In genomic region chr16:72092832-72093447, GRCh38 we compare ENCODE assay signal across 8 cellular contexts. TPM values are rescaled to one million over a fixed set of nuclear protein-coding genes. Genes with fewer than 3 reads are reported as not detected.
DNase-seq lines count a peak whose midpoint lies in the region; ATAC-seq lines count a peak whose summit lies in the region.

No MANE protein-coding gene starts in this region.

- H3K36me3 Mint-ChIP-seq in activated naive CD8-positive, alpha-beta T cell treated with anti-CD3 and anti-CD28 coated beads, Interleukin-2, amount 10 ng/mL, durations not matched to agents 7 days and 5 days = peaks cover 22% of the 10 kb centered on the region

- H3K36me3 ChIP-seq in rectal smooth muscle tissue (ENCODE audit: control insufficient read depth, insufficient read depth, low read length) = peaks cover 24% of the 10 kb centered on the region

- peak overlapping the region; percentile 57 for H3K9ac ChIP-seq in rectal smooth muscle tissue (ENCODE audit: low read length)

- peak overlapping the region; percentile 96 for H3K27ac Mint-ChIP-seq in activated naive CD8-positive, alpha-beta T cell treated with anti-CD3 and anti-CD28 coated beads, Interleukin-2, amount 10 ng/mL, durations not matched to agents 7 days and 5 days

- no peaks in the 10 kb centered on the region for H3K9me3 Mint-ChIP-seq in activated naive CD8-positive, alpha-beta T cell treated with anti-CD3 and anti-CD28 coated beads, Interleukin-2, amount 10 ng/mL, durations not matched to agents 7 days and 5 days

- intact Hi-C loops in left ventricle myocardium superior (cut with micrococcal nuclease) = no loop called here

- peak overlapping the region; percentile 88 for H3K27ac ChIP-seq in rectal smooth muscle tissue (ENCODE audit: low read depth, low read length)

- H3K4me1 ChIP-seq in rectal smooth muscle tissue (ENCODE audit: control insufficient read depth, insufficient read depth, low read length) = peaks cover 18% of the 10 kb centered on the region

- ATAC-seq in activated naive CD8-positive, alpha-beta T cell treated with anti-CD3 and anti-CD28 coated beads, Interleukin-2, amount 10 ng/mL, durations not matched to agents 7 days and 5 days (ENCODE audit: low read depth) = peak; percentile 25
- peak; percentile 52 for ATAC-seq in left ventricle myocardium superior
- ATAC-seq in HG03045 (IDR thresholded peaks at IDR 0.05; ENCODE audit: unreplicated experiment) = no peak

- POLR2A ChIA-PET in activated naive CD8-positive, alpha-beta T cell treated with anti-CD3 and anti-CD28 coated beads, Interleukin-2, amount 10 ng/mL, durations not matched to agents 7 days and 5 days (lab: Charles Lee) = interaction anchor here (0.7 to 2.1 kb wide), 6 partner anchors 10 to 528 kb away, joined by 3 to 8 read pairs (median 6); partner anchors contain the start of gene ATXN1L

- H3K27me3 Mint-ChIP-seq in activated naive CD8-positive, alpha-beta T cell treated with anti-CD3 and anti-CD28 coated beads, Interleukin-2, amount 10 ng/mL, durations not matched to agents 7 days and 5 days = no peaks in the 10 kb centered on the region

- peak overlapping the region; percentile 98 for H3K4me3 Mint-ChIP-seq in activated naive CD8-positive, alpha-beta T cell treated with anti-CD3 and anti-CD28 coated beads, Interleukin-2, amount 10 ng/mL, durations not matched to agents 7 days and 5 days

- no peaks in the 10 kb centered on the region for H3K27me3 ChIP-seq in rectal smooth muscle tissue (ENCODE audit: control insufficient read depth, insufficient read depth, low read length)

- peak overlapping the region; percentile 99 for H3K4me3 ChIP-seq in Jurkat, Clone E6-1 (ENCODE audit: low read length)
- peak overlapping the region; percentile 93 for H3K4me3 ChIP-seq in rectal smooth muscle tissue (ENCODE audit: low read length)

- DNase-seq in Daoy (ENCODE audit: low read depth) (peak; percentile 47), left ventricle myocardium superior (no peak), OCI-M2 (lab: John Stamatoyannopoulos, UW; ENCODE audit: unreplicated experiment) (no peak)
- no peak for DNase-seq in Jurkat, Clone E6-1 (ENCODE audit: low read depth, low spot score)
- DNase-seq in activated naive CD8-positive, alpha-beta T cell treated with anti-CD3 and anti-CD28 coated beads, Interleukin-2, amount 10 ng/mL, durations not matched to agents 7 days and 5 days = no peak
- DNase-seq in effector CD4-positive, alpha-beta T cell = no peak

- H3K4me1 Mint-ChIP-seq in activated naive CD8-positive, alpha-beta T cell treated with anti-CD3 and anti-CD28 coated beads, Interleukin-2, amount 10 ng/mL, durations not matched to agents 7 days and 5 days = peaks cover 30% of the 10 kb centered on the region

RNA-seq across cellular contexts. Expression of gene TXNL4B, which starts 0.5 kb away (rescaled TPM):
- 24.2 and 29.4 TPM in 2 replicates for total RNA-seq in Daoy (2014; rRNA removed; shearing (Covaris generic))
- polyA plus RNA-seq in Jurkat, Clone E6-1 (2012; ENCODE audit: insufficient read depth, insufficient read length) = 18.9 TPM
- 10 to 100 TPM; 14.5 to 15.2 TPM for total RNA-seq in activated naive CD8-positive, alpha-beta T cell treated with anti-CD3 and anti-CD28 coated beads, Interleukin-2, amount 10 ng/mL, durations not matched to agents 7 days and 5 days
- total RNA-seq in left ventricle myocardium superior = 5.4 TPM

RNA-seq across cellular contexts. Expression of gene DHX38, which starts 0.7 kb away (rescaled TPM):
- total RNA-seq in Daoy (2014; rRNA removed; shearing (Covaris generic)) = 47.9 and 70.0 TPM in 2 replicates
- 81.4 TPM for polyA plus RNA-seq in Jurkat, Clone E6-1 (2012; ENCODE audit: insufficient read depth, insufficient read length)
- total RNA-seq in activated naive CD8-positive, alpha-beta T cell treated with anti-CD3 and anti-CD28 coated beads, Interleukin-2, amount 10 ng/mL, durations not matched to agents 7 days and 5 days = 10 to 100 TPM; 86.9 to 95.5 TPM
- total RNA-seq in left ventricle myocardium superior = 43.1 TPM

RNA-seq across cellular contexts. Expression of gene HPR, which starts 29.9 kb away (rescaled TPM):
- not detected in 2 replicates for total RNA-seq in Daoy (2014; rRNA removed; shearing (Covaris generic))
- not detected for polyA plus RNA-seq in Jurkat, Clone E6-1 (2012; ENCODE audit: insufficient read depth, insufficient read length)
- total RNA-seq in activated naive CD8-positive, alpha-beta T cell treated with anti-CD3 and anti-CD28 coated beads, Interleukin-2, amount 10 ng/mL, durations not matched to agents 7 days and 5 days = not detected
- total RNA-seq in left ventricle myocardium superior = 94.9 TPM

RNA-seq across cellular contexts. Expression of gene HP, which starts 38.6 kb away (rescaled TPM):
- not detected in 2 replicates for total RNA-seq in Daoy (2014; rRNA removed; shearing (Covaris generic))
- polyA plus RNA-seq in Jurkat, Clone E6-1 (2012; ENCODE audit: insufficient read depth, insufficient read length) = not detected
- not detected for total RNA-seq in activated naive CD8-positive, alpha-beta T cell treated with anti-CD3 and anti-CD28 coated beads, Interleukin-2, amount 10 ng/mL, durations not matched to agents 7 days and 5 days
- total RNA-seq in left ventricle myocardium superior = 80.3 TPM

Comparison
In these comparisons a context has a peak if more than half of its experiments do, and no peak if none do; other contexts are left out.
1. RNA of gene HPR, which starts 29.9 kb away (total RNA-seq): 94.9 TPM in left ventricle myocardium superior (single experiment); not detected in Daoy and not detected in activated naive CD8-positive, alpha-beta T cell treated with anti-CD3 and anti-CD28 coated beads, Interleukin-2, amount 10 ng/mL, durations not matched to agents 7 days and 5 days; every median in the first group is over 10 times any median in the second.